Comparison of ENCODE assay signal across 8 cellular contexts in genomic region chrX:52933976-52934703, GRCh38. TPM values are rescaled to one million over a fixed set of nuclear protein-coding genes. Genes with fewer than 3 reads are reported as not detected.
A peak's percentile ranks its signal among the peaks of the same experiment; 100 is the strongest.
DNase-seq lines count a peak whose midpoint lies in the region; ATAC-seq, FAIRE-seq and TF ChIP-seq lines count a peak whose summit lies in the region.

No MANE protein-coding gene starts in this region.

- H3K4me1 ChIP-seq in hepatocyte (ENCODE audit: insufficient read depth) (no peaks in the 10 kb centered on the region), spleen (peaks cover 0 to 10% (median 6%) of the 10 kb centered on the region in 6 donors), small intestine (ENCODE audit: control insufficient read depth in 2 of 2, insufficient read depth in 1 of 2, low read depth in 1 of 2, low read length in 1 of 2) (no peaks in the 10 kb centered on the region)

- H3K9me3 ChIP-seq in hepatocyte (ENCODE audit: low read depth) (no peaks in the 10 kb centered on the region), spleen (peaks cover 0 to 3% (median 0%) of the 10 kb centered on the region in 8 donors), small intestine (ENCODE audit: control insufficient read depth, low read depth) (no peaks in the 10 kb centered on the region)

- ATAC-seq in HG02870 (IDR thresholded peaks at IDR 0.05; ENCODE audit: unreplicated experiment), result peak; percentile 21

- TF ChIP-seq CTCF in GM12865 (IDR thresholded peaks at IDR 0.05; ENCODE audit: insufficient read depth, low read depth, low read length, missing control alignments), result no peak
- TF ChIP-seq CTCF in WI38 (IDR thresholded peaks at IDR 0.05; ENCODE audit: low read depth, low read length), result no peak
- no peak for TF ChIP-seq CTCF in hepatocyte (IDR thresholded peaks at IDR 0.05; ENCODE audit: poor library complexity)
- no peak for TF ChIP-seq CTCF in spleen (IDR thresholded peaks at IDR 0.05 in 8 of 11, conservative IDR thresholded peaks at IDR 0.05 in 3 of 11)

- WGBS in hepatocyte (ENCODE audit: low lambda C conversion rate, missing lambda C conversion rate), result 21% methylated on average over 26 of the region's 27 CpGs
- WGBS in spleen, 5 donors, result 4 to 10% (median 5%) methylated on average over 25 to 27 of the region's 27 CpGs
- 3 to 5% (median 3%) methylated on average over 27 of the region's 27 CpGs for WGBS in small intestine, 3 donors

- peak overlapping the region; percentile 60 for H2AFZ ChIP-seq in hepatocyte

- DNase-seq in GM12865 (ENCODE audit: low read depth), result no peak
- no peak for DNase-seq in hepatocyte (ENCODE audit: low spot score)
- DNase-seq in spleen, result no peak
- DNase-seq in stimulated activated CD8-positive, alpha-beta memory T cell treated with anti-CD3 and anti-CD28 coated beads, Interleukin-4, amount 100 ng/mL, for 48 hours, result no peak
- DNase-seq in small intestine, result no peak
- DNase-seq in AG08396 (ENCODE audit: low spot score), result no peak

- no peak for TF ChIP-seq POLR2A in spleen (IDR thresholded peaks at IDR 0.05)

- no peaks in the 10 kb centered on the region for H3K9me2 ChIP-seq in hepatocyte (replicated peaks; ENCODE audit: insufficient read depth)

- no peaks in the 10 kb centered on the region for H3K79me2 ChIP-seq in hepatocyte

- intact Hi-C loops in spleen (cut with DNase I; ENCODE audit: low total_unique reads), result no loop called here

- FAIRE-seq in small intestine (lab: Jason Lieb, UNC), result no peak

- H3K4me2 ChIP-seq in hepatocyte, result peak overlapping the region; percentile 81

- H4K20me1 ChIP-seq in hepatocyte (ENCODE audit: insufficient read depth, poor library complexity, severe bottlenecking), result no peaks in the 10 kb centered on the region

- H3K4me3 ChIP-seq in GM12865 (ENCODE audit: low read depth, low read length) (peak overlapping the region; percentile 84), WI38 (ENCODE audit: low read depth, low read length) (peak overlapping the region; percentile 73), hepatocyte (peak overlapping the region; percentile 34), spleen (peak overlapping the region; percentile 34 to 77 (median 52)), small intestine (ENCODE audit: low read depth in 1 of 2, low read length in 2 of 2) (peak overlapping the region in 1 of 2 donors; percentile 71)

- H3K36me3 ChIP-seq in hepatocyte (replicated peaks; ENCODE audit: insufficient read depth, low read depth) (no peaks in the 10 kb centered on the region), spleen (no peaks in the 10 kb centered on the region), small intestine (ENCODE audit: control insufficient read depth in 2 of 2, insufficient read depth in 2 of 2, low read length in 2 of 2) (no peaks in the 10 kb centered on the region)

- H3K27me3 ChIP-seq in hepatocyte (no peaks in the 10 kb centered on the region), spleen (replicated peaks in 1 of 7) (no peaks in the 10 kb centered on the region), small intestine (ENCODE audit: control insufficient read depth in 2 of 2, insufficient read depth in 2 of 2, low read length in 2 of 2) (no peaks in the 10 kb centered on the region)

- H3K27ac ChIP-seq in hepatocyte, result peak overlapping the region; percentile 98
- peak overlapping the region; percentile 90 to 98 (median 94) for H3K27ac ChIP-seq in spleen
- H3K27ac ChIP-seq in small intestine (ENCODE audit: low read depth in 1 of 2, low read length in 1 of 2), result peak overlapping the region in 1 of 2 donors; percentile 99

RNA-seq across cellular contexts. Expression of gene FAM156A, which starts 24.2 kb away (rescaled TPM):
- total RNA-seq in hepatocyte, result 10.8 and 16.9 TPM in 2 replicates
- 26.6 and 43.1 TPM in 2 replicates for polyA plus RNA-seq in hepatocyte
- 10 to 100 TPM; 18.3 to 29.7 (median 25.9) TPM for total RNA-seq in spleen
- 10 to 100 TPM in 2 of 3 donors, 1 to 10 TPM in 1; 9.0 to 15.1 (median 10.5) TPM for polyA plus RNA-seq in spleen
- 10 to 100 TPM; 10.8 to 16.5 (median 14.3) TPM for polyA plus RNA-seq in small intestine

RNA-seq across cellular contexts. Expression of gene FAM156B, which starts 37.0 kb away (rescaled TPM):
- total RNA-seq in hepatocyte, result 15.3 and 20.1 TPM in 2 replicates
- polyA plus RNA-seq in hepatocyte, result 25.6 and 28.2 TPM in 2 replicates
- 10 to 100 TPM in 6 of 7 donors, 1 to 10 TPM in 1; 9.5 to 35.6 (median 21.0) TPM for total RNA-seq in spleen
- 10 to 100 TPM; 32.8 to 90.8 (median 58.7) TPM for polyA plus RNA-seq in spleen
- polyA plus RNA-seq in small intestine, result 10 to 100 TPM; 22.8 to 59.9 (median 43.5) TPM
